Comparison of ENCODE assay signal across 1 cellular context in genomic region chr20:49928411-49929141, GRCh38.
A peak's percentile ranks its signal among the peaks of the same experiment; 100 is the strongest.
TF ChIP-seq lines count a peak whose summit lies in the region.

No MANE protein-coding gene starts in this region.

TF ChIP-seq in K562, 482 proteins besides CTCF, POLR2A, EP300 and RAD21 (continues in another document):
- TF ChIP-seq ARID1B (IDR thresholded peaks at IDR 0.05) (peak; percentile 33), FOXP1 (CRISPR knock-in tag; IDR thresholded peaks at IDR 0.05) (no peak), SP2 (IDR thresholded peaks at IDR 0.05; ENCODE audit: extremely low read depth, low read depth, low read length, poor library complexity, severe bottlenecking) (no peak), ZNF12 (CRISPR knock-in tag; IDR thresholded peaks at IDR 0.05) (no peak), ZNF282 (CRISPR knock-in tag; IDR thresholded peaks at IDR 0.05) (no peak), HOMEZ (CRISPR knock-in tag; IDR thresholded peaks at IDR 0.05) (no peak), HMGXB4 (CRISPR knock-in tag; IDR thresholded peaks at IDR 0.05) (no peak), MXI1 (IDR thresholded peaks at IDR 0.05; ENCODE audit: low read depth, low read length) (no peak), DPF2 (IDR thresholded peaks at IDR 0.05) (no peak), CBFA2T3 (IDR thresholded peaks at IDR 0.05) (peak; percentile 47; the same call in 1 of the 2 replicates), ZNF212 (CRISPR knock-in tag; IDR thresholded peaks at IDR 0.05) (no peak), ARID4B (CRISPR knock-in tag; IDR thresholded peaks at IDR 0.05) (no peak), ZNF512 (tag; IDR thresholded peaks at IDR 0.05) (no peak), NCOA6 (IDR thresholded peaks at IDR 0.05) (no peak), HDAC1 (IDR thresholded peaks at IDR 0.05) (no peak), ZNF280B (CRISPR knock-in tag; IDR thresholded peaks at IDR 0.05) (no peak), NUFIP1 (IDR thresholded peaks at IDR 0.05; ENCODE audit: partially characterized antibody) (no peak), MAFG (tag; conservative IDR thresholded peaks at IDR 0.05) (peak; percentile 19; the same call in 1 of the 2 replicates), JUNB (CRISPR knock-in tag; conservative IDR thresholded peaks at IDR 0.05) (no peak), FOXK2 (conservative IDR thresholded peaks at IDR 0.05 in 1 of 2, IDR thresholded peaks at IDR 0.05 in 1 of 2; ENCODE audit: low read depth in 2 of 2) (no peak), HEY1 (CRISPR knock-in tag; IDR thresholded peaks at IDR 0.05; ENCODE audit: borderline replicate concordance) (no peak), CXXC5 (CRISPR knock-in tag; IDR thresholded peaks at IDR 0.05) (0 out of 2 replicates have a peak, but pooled peaks have one; percentile 32), L3MBTL2 (IDR thresholded peaks at IDR 0.05) (peak; percentile 35; the same call in 1 of the 2 replicates), RFX1 (IDR thresholded peaks at IDR 0.05) (no peak), NFATC3 (IDR thresholded peaks at IDR 0.05) (no peak), ZNF639 (CRISPR knock-in tag; conservative IDR thresholded peaks at IDR 0.05 in 1 of 2, IDR thresholded peaks at IDR 0.05 in 1 of 2) (no peak), ZFP1 (CRISPR knock-in tag; IDR thresholded peaks at IDR 0.05) (no peak), KDM1A (IDR thresholded peaks at IDR 0.05) (peak in 1 of 2 experiments; percentile 49; a peak in 1 of 4 replicates), ZNF76 (CRISPR knock-in tag; IDR thresholded peaks at IDR 0.05; ENCODE audit: borderline replicate concordance) (no peak), ZNF239 (CRISPR knock-in tag; IDR thresholded peaks at IDR 0.05) (no peak), JUND (IDR thresholded peaks at IDR 0.05; ENCODE audit: borderline replicate concordance, low read depth, low read length) (peak; percentile 31; the same call in 1 of the 2 replicates), JUND (tag; IDR thresholded peaks at IDR 0.05; ENCODE audit: borderline replicate concordance, low read depth, low read length) (no peak), MXD1 (CRISPR knock-in tag; IDR thresholded peaks at IDR 0.05; ENCODE audit: borderline replicate concordance, poor library complexity, severe bottlenecking) (no peak), ZNF431 (CRISPR knock-in tag; IDR thresholded peaks at IDR 0.05) (no peak), HNRNPLL (IDR thresholded peaks at IDR 0.05; ENCODE audit: low read depth, low read length, poor library complexity, severe bottlenecking) (no peak), SNAPC5 (CRISPR knock-in tag; IDR thresholded peaks at IDR 0.05) (no peak), ZZZ3 (IDR thresholded peaks at IDR 0.05) (no peak), BDP1 (IDR thresholded peaks at IDR 0.05; ENCODE audit: insufficient read depth, insufficient read length) (no peak), YBX1 (IDR thresholded peaks at IDR 0.05) (no peak), ZNF133 (CRISPR knock-in tag; IDR thresholded peaks at IDR 0.05) (no peak), ZBED1 (IDR thresholded peaks at IDR 0.05) (no peak), TCF7 (IDR thresholded peaks at IDR 0.05; ENCODE audit: borderline replicate concordance) (no peak), ZNF785 (CRISPR knock-in tag; IDR thresholded peaks at IDR 0.05) (no peak), ZNF766 (CRISPR knock-in tag; conservative IDR thresholded peaks at IDR 0.05) (0 out of 2 replicates have a peak, but pooled peaks have one; percentile 47), ZNF695 (CRISPR knock-in tag; IDR thresholded peaks at IDR 0.05) (no peak), PURB (CRISPR knock-in tag; IDR thresholded peaks at IDR 0.05; ENCODE audit: low read depth) (no peak), DEAF1 (CRISPR knock-in tag; IDR thresholded peaks at IDR 0.05) (peak; percentile 51; the same call in 1 of the 2 replicates), ZNF354B (CRISPR knock-in tag; IDR thresholded peaks at IDR 0.05) (no peak), LCOR (CRISPR knock-in tag; IDR thresholded peaks at IDR 0.05) (0 out of 2 replicates have a peak, but pooled peaks have one; percentile 61), ZNF830 (CRISPR knock-in tag; IDR thresholded peaks at IDR 0.05) (no peak), MBD1 (CRISPR knock-in tag; IDR thresholded peaks at IDR 0.05) (no peak), SIN3A (IDR thresholded peaks at IDR 0.05; ENCODE audit: borderline replicate concordance in 2 of 2, control insufficient read depth in 1 of 2, low read depth in 2 of 2, low read length in 2 of 2) (no peak), ZBTB7A (IDR thresholded peaks at IDR 0.05; ENCODE audit: borderline replicate concordance, control insufficient read depth, low read depth, low read length) (no peak), ARHGAP35 (IDR thresholded peaks at IDR 0.05; ENCODE audit: partially characterized antibody) (no peak), ZNF696 (CRISPR knock-in tag; conservative IDR thresholded peaks at IDR 0.05) (no peak), FOS (IDR thresholded peaks at IDR 0.05; ENCODE audit: extremely low read depth, insufficient read length) (no peak), MTA3 (IDR thresholded peaks at IDR 0.05; ENCODE audit: borderline replicate concordance) (no peak), IFI16 (CRISPR knock-in tag; IDR thresholded peaks at IDR 0.05) (no peak), SMARCA5 (IDR thresholded peaks at IDR 0.05) (no peak), POLR2AphosphoS5 (IDR thresholded peaks at IDR 0.05; ENCODE audit: control insufficient read depth, insufficient read depth, low read depth, low read length) (no peak), CHD4 (IDR thresholded peaks at IDR 0.05; ENCODE audit: insufficient read depth, insufficient replicate concordance, low read depth, low read length, poor library complexity, severe bottlenecking) (no peak)
